1 cellular context compared by ENCODE assay signal in the genomic region with DNA sequence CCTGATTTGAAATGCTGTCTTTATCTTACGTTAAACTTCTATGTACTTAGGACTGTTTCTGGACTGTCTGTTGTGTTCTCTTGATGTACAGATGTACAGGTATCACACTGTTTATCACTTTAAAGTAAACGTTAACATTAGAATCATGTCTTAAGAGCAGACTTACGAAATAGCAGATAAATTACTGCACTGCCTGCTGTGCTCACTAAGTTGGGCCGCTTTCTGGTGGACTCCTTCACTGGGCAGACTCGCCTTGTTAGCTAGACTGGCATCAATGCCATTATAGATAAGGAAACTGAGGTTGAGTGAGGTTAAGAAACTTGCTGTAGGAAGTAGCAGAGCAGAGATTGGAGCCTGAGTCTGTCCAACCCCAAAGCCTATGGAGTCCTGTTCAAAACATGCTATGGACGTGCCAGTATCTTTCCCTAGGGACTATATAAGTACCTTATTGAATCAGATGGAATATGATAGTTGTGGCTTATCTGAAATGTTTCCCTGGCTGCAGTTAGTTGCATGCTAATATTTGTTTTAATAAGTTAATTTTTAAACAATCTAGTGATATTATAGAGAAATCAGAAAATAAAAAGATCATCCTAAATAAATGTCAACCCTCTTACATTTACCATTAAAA.
TF ChIP-seq lines count a peak whose summit lies in the region.

No MANE protein-coding gene starts in this region.

TF ChIP-seq in IMR-90, 13 proteins besides CTCF, POLR2A, EP300 and RAD21:
- TF ChIP-seq CHD1 (IDR thresholded peaks at IDR 0.05; ENCODE audit: low read depth, low read length) (no peak), RFX5 (IDR thresholded peaks at IDR 0.05; ENCODE audit: low read depth, low read length) (no peak), SMC3 (IDR thresholded peaks at IDR 0.05; ENCODE audit: low read depth, low read length) (no peak), RCOR1 (IDR thresholded peaks at IDR 0.05; ENCODE audit: insufficient replicate concordance, low read length) (no peak), MAZ (IDR thresholded peaks at IDR 0.05; ENCODE audit: borderline replicate concordance, low read depth, low read length) (no peak), BHLHE40 (IDR thresholded peaks at IDR 0.05; ENCODE audit: low read depth, low read length) (no peak), MXI1 (IDR thresholded peaks at IDR 0.05; ENCODE audit: borderline replicate concordance, low read depth, low read length) (no peak)
TF ChIP-seq in IMR-90: peak in this region for 0.
